ENCODE assay signal across 8 cellular contexts in the genomic region with DNA sequence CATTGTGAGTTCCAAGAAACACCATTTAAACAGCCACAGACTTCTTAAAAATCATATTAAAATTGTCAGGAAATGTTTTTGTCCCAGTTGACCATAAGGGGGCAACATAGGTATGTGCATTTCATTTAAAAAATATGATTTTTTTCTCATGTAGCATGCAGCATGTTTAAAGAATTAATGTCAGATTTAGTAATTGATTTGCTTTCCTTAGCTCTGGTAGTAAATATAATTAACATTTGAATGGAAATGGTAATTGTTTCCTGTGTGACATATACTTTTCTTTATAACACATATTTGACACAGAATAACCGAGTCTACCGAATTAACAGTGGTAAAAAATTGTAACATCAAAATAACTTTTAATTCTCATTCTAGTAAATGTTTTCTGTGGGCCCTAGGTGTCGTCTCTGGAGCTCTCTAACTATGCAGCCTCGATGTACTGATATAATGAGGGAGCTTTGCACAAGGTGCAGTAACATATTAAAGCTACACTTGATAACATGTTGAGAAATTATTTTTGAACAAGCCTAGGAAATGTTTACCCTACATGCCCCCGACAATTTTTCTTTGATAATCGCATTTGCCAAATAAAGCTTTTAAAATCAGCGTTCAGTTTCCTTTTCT. TPM values are rescaled to one million over a fixed set of nuclear protein-coding genes. Genes with fewer than 3 reads are reported as not detected.
DNase-seq lines count a peak whose midpoint lies in the region; ATAC-seq and TF ChIP-seq lines count a peak whose summit lies in the region.

No MANE protein-coding gene starts in this region.

- H3K27ac ChIP-seq in 22Rv1 (peak overlapping the region; percentile 49; the same call in 1 of the 2 replicates), upper lobe of right lung (no peak overlapping the region)

- no peaks in the 10 kb centered on the region for H3K9me3 ChIP-seq in upper lobe of right lung

- H3K4me1 ChIP-seq in upper lobe of right lung: peaks cover 11% of the 10 kb centered on the region

- peak; percentile 7 for DNase-seq in SW480 (ENCODE audit: low spot score)
- DNase-seq in hepatic stellate cell (ENCODE audit: low spot score): peak; percentile 14
- DNase-seq in upper lobe of right lung: no peak
- DNase-seq in stimulated activated CD4-positive, alpha-beta T cell treated with anti-CD3 and anti-CD28 coated beads, Interleukin-4, amount 100 ng/mL, for 24 hours: no peak
- no peak for DNase-seq in activated gamma-delta T cell treated with Interleukin-2 at 50 U/mL for 16 hours

- peak; percentile 54 for ATAC-seq in upper lobe of right lung
- no peak for ATAC-seq in HG02759 (IDR thresholded peaks at IDR 0.05; ENCODE audit: unreplicated experiment)

- intact Hi-C loops in upper lobe of right lung (cut with DNase I): loop anchor here (5.0 kb wide), 1 partner anchor 413 kb away; no protein-coding TSS in a partner anchor

- TF ChIP-seq CTCF in 22Rv1 (IDR thresholded peaks at IDR 0.05) (peak; percentile 76), GM12873 (IDR thresholded peaks at IDR 0.05; ENCODE audit: insufficient read depth, low read depth, low read length, missing control alignments) (peak; percentile 42), upper lobe of right lung (IDR thresholded peaks at IDR 0.05) (peak; percentile 67)

- no peak overlapping the region for H3K4me3 ChIP-seq in upper lobe of right lung

- no peaks in the 10 kb centered on the region for H3K36me3 ChIP-seq in upper lobe of right lung

- H3K27me3 ChIP-seq in upper lobe of right lung: no peaks in the 10 kb centered on the region

RNA-seq across cellular contexts. Expression of a gene that starts 34.9 kb away (rescaled TPM):
- total RNA-seq in upper lobe of right lung: 15.9 TPM

RNA-seq across cellular contexts. Expression of a gene that starts 35.4 kb away (rescaled TPM):
- total RNA-seq in upper lobe of right lung: 87.7 TPM

Comparison
In these comparisons a context has a peak if more than half of its experiments do, and no peak if none do; other contexts are left out.
1. DNase-seq: peak in SW480 (single experiment) and hepatic stellate cell (single experiment); none in upper lobe of right lung (single experiment), stimulated activated CD4-positive, alpha-beta T cell treated with anti-CD3 and anti-CD28 coated beads, Interleukin-4, amount 100 ng/mL, for 24 hours (single experiment) and activated gamma-delta T cell treated with Interleukin-2 at 50 U/mL for 16 hours (single experiment).
2. Peak in every context shown above with its lines, with median percentiles within 50 percentile points of each other: CTCF ChIP-seq.